ENCODE assay signal across 15 cellular contexts in the genomic region with DNA sequence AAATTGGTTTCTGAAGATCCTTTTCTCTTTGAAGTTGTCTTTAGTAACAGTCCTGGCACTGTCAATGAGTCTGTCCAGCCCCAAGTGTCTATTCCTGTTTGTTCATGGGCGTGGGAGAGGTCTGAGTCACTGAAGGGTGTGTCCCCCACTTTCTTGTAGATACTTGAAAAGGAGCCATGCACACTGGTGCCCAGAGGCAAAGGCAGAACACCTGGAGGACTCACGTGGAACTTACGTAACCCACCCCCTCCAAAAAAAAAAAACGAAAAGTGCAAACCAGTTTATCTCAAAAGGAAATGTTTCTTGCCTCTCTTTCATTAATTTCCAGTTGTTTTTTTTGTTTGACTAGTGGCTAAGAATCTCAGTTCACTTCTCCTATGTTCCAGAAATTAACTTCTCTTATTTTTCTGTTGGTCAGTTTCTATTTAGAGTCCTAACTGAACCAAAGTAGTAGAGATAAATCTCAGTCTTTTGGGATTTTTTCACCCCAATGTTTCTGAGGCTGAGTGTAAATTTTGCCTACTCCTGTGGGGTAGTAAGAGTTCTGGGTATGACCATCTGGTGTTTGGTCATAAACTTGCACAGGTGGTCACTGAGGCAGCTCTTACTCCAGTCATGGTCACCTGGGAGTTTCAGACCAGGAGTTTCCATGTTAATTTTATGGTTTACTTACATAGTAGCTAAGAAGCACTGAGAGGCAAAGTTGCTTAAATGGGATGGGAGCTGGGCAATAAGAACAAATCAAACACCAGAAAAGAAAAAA. TPM values are rescaled to one million over a fixed set of nuclear protein-coding genes. Genes with fewer than 3 reads are reported as not detected.
DNase-seq lines count a peak whose midpoint lies in the region; ATAC-seq and TF ChIP-seq lines count a peak whose summit lies in the region.
"Had no signal": no experiment of that assay in that cellular context is flagged by ENCODE, and none has a peak within 500 bp of the region (broad histone marks: within the 10 kb centered on the region; RNA-seq: fewer than 3 reads in every experiment).

No MANE protein-coding gene starts in this region.

- H3K4me1 ChIP-seq in HEK293 (ENCODE audit: control insufficient read depth, insufficient read depth, low read length), result no peaks in the 10 kb centered on the region

- H3K27ac ChIP-seq in HEK293 (ENCODE audit: extremely low read depth, low read depth, low read length), result no peak overlapping the region
- H3K27ac ChIP-seq: SK-N-MC had no signal

- H3K4me3 ChIP-seq in HEK293 (ENCODE audit: low read depth, low read length), result no peak overlapping the region
- H3K4me3 ChIP-seq: SK-N-MC had no signal

- POLR2A ChIA-PET in HEK293 (lab: Yijun Ruan, JAX), result interaction anchor here (0.6 kb wide), 1 partner anchor 215 kb away, joined by 4 read pairs; no protein-coding TSS in a partner anchor

- peak; percentile 36 for DNase-seq in SW480 (ENCODE audit: low spot score)
- DNase-seq in islet precursor cell, result peak; percentile 84
- DNase-seq in ureter (ENCODE audit: low spot score), result peak; percentile 68
- DNase-seq in cerebellum (ENCODE audit: low spot score), result no peak
- no peak for DNase-seq in stimulated activated CD4-positive, alpha-beta T cell treated with anti-CD3 and anti-CD28 coated beads, Interleukin-15, amount 100 ng/mL, for 24 hours
- DNase-seq: activated B cell treated with CpG ODN at 0.5 μM for 24 hours; activated naive CD8-positive, alpha-beta T cell treated with anti-CD3 and anti-CD28 coated beads, Interleukin-2, amount 50 U/mL, for 24 hours; CD8-positive, alpha-beta memory T cell; foreskin melanocyte; NCI-H1092 had no signal

- no peaks in the 10 kb centered on the region for H3K36me3 ChIP-seq in HEK293 (ENCODE audit: control insufficient read depth in 2 of 2, insufficient read depth in 1 of 2, low read length in 2 of 2)

- no peak for TF ChIP-seq CTCF in HEK293 (tag by site-specific recombination; IDR thresholded peaks at IDR 0.05)

- ATAC-seq in HG03045 (IDR thresholded peaks at IDR 0.05; ENCODE audit: unreplicated experiment), result no peak
- ATAC-seq: activated naive CD8-positive, alpha-beta T cell treated with anti-CD3 and anti-CD28 coated beads, Interleukin-2, amount 50 U/mL, for 24 hours; natural killer cell treated with Interleukin-12 subunit alpha and Interleukin-12 subunit beta and Interleukin-15 and Interleukin-18, amount 100 ng/mL, for 72 hours; sciatic nerve had no signal

- no peaks in the 10 kb centered on the region for H3K9me3 ChIP-seq in HEK293 (ENCODE audit: control insufficient read depth, insufficient read depth, low read depth, low read length)

- CTCF ChIA-PET in HEK293 (lab: Yijun Ruan, JAX), result interaction anchor here (0.6 to 1.4 kb wide), 2 partner anchors 17 to 463 kb away, joined by 3 read pairs; no protein-coding TSS in a partner anchor

TF ChIP-seq in HEK293, 187 proteins besides CTCF, POLR2A, EP300 and RAD21:
- TF ChIP-seq SP7 (tag by site-specific recombination; IDR thresholded peaks at IDR 0.05) (peak; percentile 45), SP3 (tag by site-specific recombination; IDR thresholded peaks at IDR 0.05) (0 out of 2 replicates have a peak, but pooled peaks have one; percentile 22), ZFHX2 (tag by site-specific recombination; conservative IDR thresholded peaks at IDR 0.05) (peak; percentile 71), KLF10 (tag by site-specific recombination; IDR thresholded peaks at IDR 0.05) (peak; percentile 76), GLIS1 (tag by site-specific recombination; IDR thresholded peaks at IDR 0.05) (0 out of 2 replicates have a peak, but pooled peaks have one; percentile 9), ZSCAN30 (tag by site-specific recombination; IDR thresholded peaks at IDR 0.05) (no peak), ZNF521 (tag by site-specific recombination; IDR thresholded peaks at IDR 0.05) (no peak), EGR2 (tag by site-specific recombination; IDR thresholded peaks at IDR 0.05; ENCODE audit: low read depth) (peak; percentile 42; the same call in 1 of the 2 replicates), PRDM1 (tag by site-specific recombination; IDR thresholded peaks at IDR 0.05) (peak; percentile 64), SALL2 (tag by site-specific recombination; IDR thresholded peaks at IDR 0.05; ENCODE audit: borderline replicate concordance) (no peak), KLF9 (tag by site-specific recombination; IDR thresholded peaks at IDR 0.05; ENCODE audit: low read depth) (peak; percentile 75), ZNF366 (tag by site-specific recombination; conservative IDR thresholded peaks at IDR 0.05) (peak; percentile 49; the same call in 1 of the 2 replicates), KLF8 (tag by site-specific recombination; IDR thresholded peaks at IDR 0.05) (0 out of 2 replicates have a peak, but pooled peaks have one; percentile 17), KLF1 (tag by site-specific recombination; IDR thresholded peaks at IDR 0.05) (peak; percentile 97), ZNF335 (tag by site-specific recombination; conservative IDR thresholded peaks at IDR 0.05) (0 out of 2 replicates have a peak, but pooled peaks have one; percentile 10), ZNF837 (tag by site-specific recombination; IDR thresholded peaks at IDR 0.05) (no peak), ZNF701 (tag by site-specific recombination; IDR thresholded peaks at IDR 0.05) (no peak)
- TF ChIP-seq, protein P1, sequence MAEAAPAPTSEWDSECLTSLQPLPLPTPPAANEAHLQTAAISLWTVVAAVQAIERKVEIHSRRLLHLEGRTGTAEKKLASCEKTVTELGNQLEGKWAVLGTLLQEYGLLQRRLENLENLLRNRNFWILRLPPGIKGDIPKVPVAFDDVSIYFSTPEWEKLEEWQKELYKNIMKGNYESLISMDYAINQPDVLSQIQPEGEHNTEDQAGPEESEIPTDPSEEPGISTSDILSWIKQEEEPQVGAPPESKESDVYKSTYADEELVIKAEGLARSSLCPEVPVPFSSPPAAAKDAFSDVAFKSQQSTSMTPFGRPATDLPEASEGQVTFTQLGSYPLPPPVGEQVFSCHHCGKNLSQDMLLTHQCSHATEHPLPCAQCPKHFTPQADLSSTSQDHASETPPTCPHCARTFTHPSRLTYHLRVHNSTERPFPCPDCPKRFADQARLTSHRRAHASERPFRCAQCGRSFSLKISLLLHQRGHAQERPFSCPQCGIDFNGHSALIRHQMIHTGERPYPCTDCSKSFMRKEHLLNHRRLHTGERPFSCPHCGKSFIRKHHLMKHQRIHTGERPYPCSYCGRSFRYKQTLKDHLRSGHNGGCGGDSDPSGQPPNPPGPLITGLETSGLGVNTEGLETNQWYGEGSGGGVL (tag by site-specific recombination; IDR thresholded peaks at IDR 0.05), result 0 out of 2 replicates have a peak, but pooled peaks have one; percentile 33
- TF ChIP-seq, protein P2, sequence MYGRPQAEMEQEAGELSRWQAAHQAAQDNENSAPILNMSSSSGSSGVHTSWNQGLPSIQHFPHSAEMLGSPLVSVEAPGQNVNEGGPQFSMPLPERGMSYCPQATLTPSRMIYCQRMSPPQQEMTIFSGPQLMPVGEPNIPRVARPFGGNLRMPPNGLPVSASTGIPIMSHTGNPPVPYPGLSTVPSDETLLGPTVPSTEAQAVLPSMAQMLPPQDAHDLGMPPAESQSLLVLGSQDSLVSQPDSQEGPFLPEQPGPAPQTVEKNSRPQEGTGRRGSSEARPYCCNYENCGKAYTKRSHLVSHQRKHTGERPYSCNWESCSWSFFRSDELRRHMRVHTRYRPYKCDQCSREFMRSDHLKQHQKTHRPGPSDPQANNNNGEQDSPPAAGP (tag by site-specific recombination; IDR thresholded peaks at IDR 0.05), result 0 out of 2 replicates have a peak, but pooled peaks have one; percentile 59

RNA-seq across cellular contexts. Expression of a gene that starts 54.9 kb away (rescaled TPM):
- total RNA-seq in ureter, result 5.7 TPM
- total RNA-seq in cerebellum, result 0.36 TPM
- total RNA-seq: activated B cell treated with CpG ODN at 0.5 μM for 24 hours; CD8-positive, alpha-beta memory T cell; natural killer cell treated with Interleukin-12 subunit alpha and Interleukin-12 subunit beta and Interleukin-15 and Interleukin-18, amount 100 ng/mL, for 72 hours had no signal

Comparison
In these comparisons a context has a peak if more than half of its experiments do, and no peak if none do; other contexts are left out.
1. DNase-seq: peak in SW480 (single experiment), islet precursor cell (single experiment) and ureter (single experiment); none in cerebellum (single experiment) and stimulated activated CD4-positive, alpha-beta T cell treated with anti-CD3 and anti-CD28 coated beads, Interleukin-15, amount 100 ng/mL, for 24 hours (single experiment).